ENCODE assay signal across 11 cellular contexts in genomic region chr6:98846021-98846380, GRCh38. TPM values are rescaled to one million over a fixed set of nuclear protein-coding genes. Genes with fewer than 3 reads are reported as not detected.
A peak's percentile ranks its signal among the peaks of the same experiment; 100 is the strongest.
DNase-seq lines count a peak whose midpoint lies in the region; ATAC-seq lines count a peak whose summit lies in the region.
"Had no signal": no experiment of that assay in that cellular context is flagged by ENCODE, and none has a peak within 500 bp of the region (broad histone marks: within the 10 kb centered on the region; RNA-seq: fewer than 3 reads in every experiment).

No MANE protein-coding gene starts in this region.

- H3K27ac ChIP-seq in SK-N-MC: peak overlapping the region; percentile 99
- no peak overlapping the region for H3K27ac ChIP-seq in trophoblast cell (ENCODE audit: low read depth, low read length)

- H3K4me2 ChIP-seq in trophoblast cell (ENCODE audit: low read length): no peak overlapping the region

- no CpG with 5 or more reads among the region's 3 CpGs for WGBS in trophoblast cell (ENCODE audit: extremely low coverage, insufficient coverage, insufficient read length)

- no peak overlapping the region for H2BK12ac ChIP-seq in trophoblast cell (ENCODE audit: low read length)

- no peaks in the 10 kb centered on the region for H3K79me2 ChIP-seq in trophoblast cell (ENCODE audit: control insufficient read depth, insufficient read depth, low read length, poor library complexity)

- peaks cover 0 to 8% (median 0%) of the 10 kb centered on the region in 3 donors for H3K36me3 Mint-ChIP-seq in immature natural killer cell

- ATAC-seq in stimulated activated naive CD8-positive, alpha-beta T cell treated with anti-CD3 and anti-CD28 coated beads, Interleukin-15, amount 100 ng/mL, for 72 hours: no peak
- ATAC-seq in stimulated activated naive CD8-positive, alpha-beta T cell treated with anti-CD3 and anti-CD28 coated beads, Interleukin-15, Interleukin-2, amounts not matched to agents 100 U/mL and 50 U/mL, for 24 hours: no peak

- no peak overlapping the region for H4K8ac ChIP-seq in trophoblast cell (ENCODE audit: low read depth, low read length)

- no peak overlapping the region for H2BK5ac ChIP-seq in trophoblast cell (ENCODE audit: low read depth, low read length, poor library complexity)

- H2BK120ac ChIP-seq in trophoblast cell (ENCODE audit: insufficient read depth, low read length, poor library complexity): no peak overlapping the region

- H2AFZ ChIP-seq in trophoblast cell (ENCODE audit: insufficient read depth, low read length, poor library complexity): no peak overlapping the region

- peaks cover 38% of the 10 kb centered on the region for H3K27me3 ChIP-seq in trophoblast cell (ENCODE audit: insufficient read depth, low read length)

- no peak for DNase-seq in stimulated activated naive CD8-positive, alpha-beta T cell treated with anti-CD3 and anti-CD28 coated beads, Interleukin-15, amount 100 ng/mL, for 72 hours
- no peak for DNase-seq in stimulated activated naive CD8-positive, alpha-beta T cell treated with anti-CD3 and anti-CD28 coated beads, Interleukin-15, Interleukin-2, amounts not matched to agents 100 U/mL and 50 U/mL, for 24 hours
- DNase-seq in SK-N-MC (ENCODE audit: low read depth, low spot score) (no peak), immature natural killer cell (peak in 1 of 3 donors; percentile 8), trophoblast cell (no peak), NK-92 (lab: John Stamatoyannopoulos, UW; ENCODE audit: unreplicated experiment) (no peak), posterior vena cava (ENCODE audit: low spot score) (no peak), NAMALWA (ENCODE audit: low spot score) (no peak)
- DNase-seq: activated gamma-delta T cell had no signal

- H3K36me3 ChIP-seq in SK-N-MC (ENCODE audit: insufficient read depth, low read length) (peaks cover 65% of the 10 kb centered on the region), trophoblast cell (ENCODE audit: control insufficient read depth in 1 of 2, insufficient read depth in 2 of 2, low read length in 2 of 2) (no peaks in the 10 kb centered on the region)

- peak overlapping the region; percentile 70 for H3K9ac ChIP-seq in SK-N-MC (ENCODE audit: insufficient read length)
- H3K9ac ChIP-seq in trophoblast cell (ENCODE audit: low read length): no peak overlapping the region

- H4K12ac ChIP-seq in trophoblast cell (ENCODE audit: low read depth, low read length): no peak overlapping the region

- H3K4ac ChIP-seq in trophoblast cell (ENCODE audit: low read depth, low read length): no peak overlapping the region

- peak overlapping the region; percentile 63 to 77 for H3K4me3 Mint-ChIP-seq in stimulated activated naive CD8-positive, alpha-beta T cell treated with anti-CD3 and anti-CD28 coated beads, Interleukin-15, amount 100 ng/mL, for 72 hours
- peak overlapping the region in 4 of 5 donors; percentile 63 to 66 (median 64) for H3K4me3 Mint-ChIP-seq in immature natural killer cell

- H3K4me1 Mint-ChIP-seq in stimulated activated naive CD8-positive, alpha-beta T cell treated with anti-CD3 and anti-CD28 coated beads, Interleukin-15, amount 100 ng/mL, for 72 hours: peaks cover 54% of the 10 kb centered on the region
- H3K4me1 Mint-ChIP-seq in immature natural killer cell: peaks cover 18 to 20% of the 10 kb centered on the region in 2 donors

- no peaks in the 10 kb centered on the region for H3K9me3 Mint-ChIP-seq in stimulated activated naive CD8-positive, alpha-beta T cell treated with anti-CD3 and anti-CD28 coated beads, Interleukin-15, amount 100 ng/mL, for 72 hours
- peaks cover 0 to 12% (median 0%) of the 10 kb centered on the region in 6 donors for H3K9me3 Mint-ChIP-seq in immature natural killer cell

- H3K27me3 Mint-ChIP-seq in stimulated activated naive CD8-positive, alpha-beta T cell treated with anti-CD3 and anti-CD28 coated beads, Interleukin-15, amount 100 ng/mL, for 72 hours: peaks cover 98% of the 10 kb centered on the region
- H3K27me3 Mint-ChIP-seq in immature natural killer cell (ENCODE audit: low read depth in 3 of 3): peaks cover 36 to 67% (median 42%) of the 10 kb centered on the region in 3 donors

- H3K14ac ChIP-seq in trophoblast cell (ENCODE audit: low read length): no peak overlapping the region

- intact Hi-C loops in posterior vena cava (cut with DNase I): no loop called here

- no peak overlapping the region for H3K27ac Mint-ChIP-seq in stimulated activated naive CD8-positive, alpha-beta T cell treated with anti-CD3 and anti-CD28 coated beads, Interleukin-15, amount 100 ng/mL, for 72 hours
- H3K27ac Mint-ChIP-seq in immature natural killer cell: no peak overlapping the region

- no peak overlapping the region for H2AK5ac ChIP-seq in trophoblast cell (ENCODE audit: low read length)

- no peak overlapping the region for H4K91ac ChIP-seq in trophoblast cell (ENCODE audit: low read depth, low read length)

- H3K4me3 ChIP-seq in SK-N-MC (peak overlapping the region; percentile 25; the same call in 1 of the 2 replicates), trophoblast cell (ENCODE audit: low read depth, low read length) (no peak overlapping the region)

- peaks cover 0 to 4% of the 10 kb centered on the region in 2 experiments for H3K4me1 ChIP-seq in trophoblast cell (ENCODE audit: control insufficient read depth in 1 of 2, insufficient read depth in 2 of 2, low read length in 2 of 2)

- no peak overlapping the region for H3K23ac ChIP-seq in trophoblast cell (ENCODE audit: low read length)

- H3K9me3 ChIP-seq in SK-N-MC (ENCODE audit: low read depth, low read length) (no peaks in the 10 kb centered on the region), trophoblast cell (ENCODE audit: insufficient read depth, low read depth, low read length) (peaks cover 4% of the 10 kb centered on the region)

- H3K79me1 ChIP-seq in trophoblast cell (ENCODE audit: low read length): no peaks in the 10 kb centered on the region

- no peak overlapping the region for H3K18ac ChIP-seq in trophoblast cell (ENCODE audit: low read length)

RNA-seq across cellular contexts. Expression of gene POU3F2, which starts 11.6 kb away (rescaled TPM):
- polyA plus RNA-seq in immature natural killer cell: not detected
- polyA plus RNA-seq in trophoblast cell (2013): 0.01 TPM in 1 of 2 replicates, not detected in the other
- total RNA-seq in posterior vena cava: not detected
- total RNA-seq: fibroblast of villous mesenchyme, lower leg skin had no signal
